Comparison of ENCODE assay signal across 15 cellular contexts in the genomic region with DNA sequence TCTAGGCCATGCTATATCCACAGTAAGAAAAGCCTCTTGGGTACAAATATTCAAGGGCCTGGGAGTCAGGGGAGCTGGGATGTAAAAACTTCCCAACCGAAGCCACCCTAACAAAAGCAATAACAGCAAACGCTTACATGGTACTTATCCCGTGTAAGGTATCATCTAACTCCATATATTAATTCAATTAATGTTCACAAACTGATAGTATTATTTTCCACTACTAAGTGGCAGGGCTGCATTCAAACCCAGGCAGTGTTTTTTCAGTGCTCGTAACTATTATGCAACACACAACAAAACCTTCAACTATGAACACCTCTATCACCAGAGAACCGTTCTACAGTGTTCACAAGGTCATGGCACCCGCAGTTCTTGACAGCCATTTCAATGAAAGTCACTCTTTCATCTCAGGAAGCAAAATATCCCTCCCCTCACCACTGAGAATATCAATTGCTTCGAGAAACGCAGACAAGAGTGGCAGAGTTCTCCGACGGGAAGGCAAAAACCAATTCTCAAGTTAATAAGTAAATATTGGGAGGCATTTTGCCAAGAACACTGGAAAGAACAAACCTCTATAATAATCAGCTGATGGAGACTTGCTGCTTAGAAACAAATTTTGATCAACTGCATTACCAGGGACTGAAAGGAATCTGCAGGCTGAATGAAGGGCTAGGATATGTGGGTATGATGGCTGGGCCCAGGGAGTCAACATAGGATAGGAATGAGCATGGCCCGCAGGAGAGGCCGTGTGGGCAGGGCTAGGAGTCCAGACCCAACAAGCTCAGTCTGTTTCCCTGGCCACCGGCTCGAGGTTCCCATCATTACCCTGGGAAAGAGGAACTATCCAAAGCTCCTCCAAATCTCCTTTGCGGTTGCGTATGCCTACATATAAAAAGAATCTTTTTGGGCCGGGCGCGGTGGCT.
DNase-seq lines count a peak whose midpoint lies in the region; ATAC-seq, FAIRE-seq and TF ChIP-seq lines count a peak whose summit lies in the region.
"Had no signal": no experiment of that assay in that cellular context is flagged by ENCODE, and none has a peak within 500 bp of the region (broad histone marks: within the 10 kb centered on the region; RNA-seq: fewer than 3 reads in every experiment).

No MANE protein-coding gene starts in this region.

- no peak for TF ChIP-seq POLR2A in HepG2 (IDR thresholded peaks at IDR 0.05; ENCODE audit: insufficient read depth in 1 of 2, low read depth in 2 of 2, low read length in 2 of 2)
- TF ChIP-seq POLR2A in thyroid gland (IDR thresholded peaks at IDR 0.05): no peak

- H3K9me3 ChIP-seq in HepG2 (ENCODE audit: low read length): no peaks in the 10 kb centered on the region
- H3K9me3 ChIP-seq in small intestine (ENCODE audit: control insufficient read depth, low read depth): no peaks in the 10 kb centered on the region
- no peaks in the 10 kb centered on the region for H3K9me3 ChIP-seq in thyroid gland

- H3K27ac ChIP-seq in VCaP: peak overlapping the region; percentile 63
- peak overlapping the region; percentile 72 for H3K27ac ChIP-seq in HepG2 (ENCODE audit: extremely low read length, insufficient read depth, low read length)
- H3K27ac ChIP-seq in small intestine (ENCODE audit: low read depth in 1 of 2, low read length in 1 of 2): no peak overlapping the region
- H3K27ac ChIP-seq in thyroid gland: no peak overlapping the region

- H3K36me3 ChIP-seq in HepG2 (replicated peaks in 1 of 2; ENCODE audit: control insufficient read depth in 1 of 2, insufficient read depth in 2 of 2, low read length in 2 of 2) (no peaks in the 10 kb centered on the region; a peak in 1 of 5 replicates), small intestine (ENCODE audit: control insufficient read depth in 2 of 2, insufficient read depth in 2 of 2, low read length in 2 of 2) (no peaks in the 10 kb centered on the region), thyroid gland (no peaks in the 10 kb centered on the region)

- ATAC-seq in HepG2 (peak; percentile 81), left colon (no peak), HG03571 (IDR thresholded peaks at IDR 0.05; ENCODE audit: unreplicated experiment) (no peak)

- no peak for TF ChIP-seq RAD21 in HepG2 (CRISPR knock-in tag; IDR thresholded peaks at IDR 0.05)

- CTCF ChIA-PET in HepG2 (lab: Yijun Ruan, JAX; ENCODE audit: low intra/inter-chr PET ratio, low total read pairs): no interaction called here

- no TSS peak for BruUV-seq in HepG2 (replicated peaks; lab: Mats Ljungman, UMichigan)

- H3K4me1 ChIP-seq in HepG2 (ENCODE audit: insufficient read depth, low read length) (peaks cover 77% of the 10 kb centered on the region), small intestine (ENCODE audit: control insufficient read depth in 2 of 2, insufficient read depth in 1 of 2, low read depth in 1 of 2, low read length in 1 of 2) (peaks cover 0 to 3% of the 10 kb centered on the region in 2 donors), thyroid gland (peaks cover 0 to 2% of the 10 kb centered on the region in 2 donors)

- peak; percentile 94 for FAIRE-seq in HepG2 (lab: Jason Lieb, UNC)
- no peak for FAIRE-seq in small intestine (lab: Jason Lieb, UNC)
- FAIRE-seq: GM12891 had no signal

- TF ChIP-seq CTCF in VCaP (conservative IDR thresholded peaks at IDR 0.05) (no peak), HepG2 (CRISPR knock-in tag; IDR thresholded peaks at IDR 0.05) (0 out of 2 replicates have a peak, but pooled peaks have one; percentile 5), thyroid gland (IDR thresholded peaks at IDR 0.05) (no peak)

- DNase-seq in NCI-H2196 (lab: John Stamatoyannopoulos, UW; ENCODE audit: unreplicated experiment): peak; percentile 51
- no peak for DNase-seq in NCI-H2196 treated with DMSO at 0.1 percent for 48 hours (lab: John Stamatoyannopoulos, UW; ENCODE audit: unreplicated experiment)
- peak; percentile 85 for DNase-seq in HepG2 (ENCODE audit: low spot score)
- peak; percentile 12 for DNase-seq in small intestine
- no peak for DNase-seq in thyroid gland
- DNase-seq in left colon: no peak
- DNase-seq: 8988T; CD8-positive, alpha-beta memory T cell; H9; KG1; mesendoderm; nucleus accumbens had no signal

- in situ Hi-C loops in HepG2 (cut with HindIII; ENCODE audit: extremely low pct_ligation_motif_present, low pct_unique_long_range_greater_than_20kb): no loop called here

- no peaks in the 10 kb centered on the region for H4K20me1 ChIP-seq in HepG2 (ENCODE audit: insufficient read depth, low read length)

- H3K9ac ChIP-seq in HepG2 (ENCODE audit: insufficient read depth, low read depth, low read length): peak overlapping the region; percentile 18; the same call in 1 of the 2 replicates

- peak overlapping the region; percentile 59 for H3K4me2 ChIP-seq in HepG2 (ENCODE audit: low read depth, low read length)

- 46% methylated on average over 19 of the region's 19 CpGs for WGBS in HepG2 (ENCODE audit: low lambda C conversion rate)
- 62 to 82% (median 76%) methylated on average over 19 of the region's 19 CpGs for WGBS in small intestine, 3 donors
- WGBS in thyroid gland, 2 donors: 92% methylated on average over 19 of the region's 19 CpGs

- H2AFZ ChIP-seq in HepG2 (ENCODE audit: low read length): no peak overlapping the region

- H3K4me3 ChIP-seq in HepG2 (replicated peaks in 1 of 3; ENCODE audit: insufficient read depth in 1 of 3, low read depth in 2 of 3, low read length in 3 of 3): no peak overlapping the region; a peak in 1 of 6 replicates
- no peak overlapping the region for H3K4me3 ChIP-seq in small intestine (ENCODE audit: low read depth in 1 of 2, low read length in 2 of 2)
- H3K4me3 ChIP-seq in thyroid gland (replicated peaks in 1 of 3): no peak overlapping the region

- H3K27me3 ChIP-seq in HepG2 (ENCODE audit: control insufficient read depth in 1 of 2, insufficient read depth in 2 of 2, low read length in 2 of 2) (no peaks in the 10 kb centered on the region), small intestine (ENCODE audit: control insufficient read depth in 2 of 2, insufficient read depth in 2 of 2, low read length in 2 of 2) (no peaks in the 10 kb centered on the region), thyroid gland (no peaks in the 10 kb centered on the region)

- H3K79me2 ChIP-seq in HepG2 (ENCODE audit: insufficient read depth, low read length): peaks cover 12% of the 10 kb centered on the region

- POLR2A ChIA-PET in HepG2 (lab: Yijun Ruan, JAX): interaction anchor here (0.7 to 1.2 kb wide), 5 partner anchors 11 to 33 kb away, joined by 3 to 6 read pairs (median 3); no protein-coding TSS in a partner anchor

- intact Hi-C loops in HepG2 (cut with micrococcal nuclease; ENCODE audit: unreplicated experiment): loop anchor here (2.0 kb wide), 1 partner anchor 34 kb away; no protein-coding TSS in a partner anchor
- intact Hi-C loops in thyroid gland (cut with DNase I): no loop called here
- intact Hi-C loops in left colon (cut with DNase I, micrococcal nuclease): no loop called here

- TF ChIP-seq EP300 in HepG2 (IDR thresholded peaks at IDR 0.05; ENCODE audit: low read depth in 2 of 2, low read length in 2 of 2): peak in 1 of 2 experiments; percentile 87; a peak in 2 of 4 replicates
- TF ChIP-seq EP300 in HepG2 (CRISPR knock-in tag; IDR thresholded peaks at IDR 0.05; ENCODE audit: borderline replicate concordance): peak; percentile 51; the same call in 1 of the 2 replicates

TF ChIP-seq in HepG2, 621 proteins besides CTCF, POLR2A, EP300 and RAD21 (continues in another document):
- TF ChIP-seq SOX5 (CRISPR knock-in tag; IDR thresholded peaks at IDR 0.05; ENCODE audit: borderline replicate concordance): peak; percentile 86
- TF ChIP-seq HHEX (CRISPR knock-in tag; IDR thresholded peaks at IDR 0.05): 0 out of 2 replicates have a peak, but pooled peaks have one; percentile 13
- TF ChIP-seq, protein P1, sequence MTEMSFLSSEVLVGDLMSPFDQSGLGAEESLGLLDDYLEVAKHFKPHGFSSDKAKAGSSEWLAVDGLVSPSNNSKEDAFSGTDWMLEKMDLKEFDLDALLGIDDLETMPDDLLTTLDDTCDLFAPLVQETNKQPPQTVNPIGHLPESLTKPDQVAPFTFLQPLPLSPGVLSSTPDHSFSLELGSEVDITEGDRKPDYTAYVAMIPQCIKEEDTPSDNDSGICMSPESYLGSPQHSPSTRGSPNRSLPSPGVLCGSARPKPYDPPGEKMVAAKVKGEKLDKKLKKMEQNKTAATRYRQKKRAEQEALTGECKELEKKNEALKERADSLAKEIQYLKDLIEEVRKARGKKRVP (CRISPR knock-in tag; IDR thresholded peaks at IDR 0.05): peak in 1 of 2 experiments; percentile 75; a peak in 2 of 4 replicates
- TF ChIP-seq ZNF788 (CRISPR knock-in tag; IDR thresholded peaks at IDR 0.05; ENCODE audit: borderline replicate concordance): peak; percentile 41; the same call in 1 of the 2 replicates
- peak; percentile 53; the same call in 1 of the 2 replicates for TF ChIP-seq ZBTB7B (CRISPR knock-in tag; IDR thresholded peaks at IDR 0.05)
- TF ChIP-seq, protein P2, sequence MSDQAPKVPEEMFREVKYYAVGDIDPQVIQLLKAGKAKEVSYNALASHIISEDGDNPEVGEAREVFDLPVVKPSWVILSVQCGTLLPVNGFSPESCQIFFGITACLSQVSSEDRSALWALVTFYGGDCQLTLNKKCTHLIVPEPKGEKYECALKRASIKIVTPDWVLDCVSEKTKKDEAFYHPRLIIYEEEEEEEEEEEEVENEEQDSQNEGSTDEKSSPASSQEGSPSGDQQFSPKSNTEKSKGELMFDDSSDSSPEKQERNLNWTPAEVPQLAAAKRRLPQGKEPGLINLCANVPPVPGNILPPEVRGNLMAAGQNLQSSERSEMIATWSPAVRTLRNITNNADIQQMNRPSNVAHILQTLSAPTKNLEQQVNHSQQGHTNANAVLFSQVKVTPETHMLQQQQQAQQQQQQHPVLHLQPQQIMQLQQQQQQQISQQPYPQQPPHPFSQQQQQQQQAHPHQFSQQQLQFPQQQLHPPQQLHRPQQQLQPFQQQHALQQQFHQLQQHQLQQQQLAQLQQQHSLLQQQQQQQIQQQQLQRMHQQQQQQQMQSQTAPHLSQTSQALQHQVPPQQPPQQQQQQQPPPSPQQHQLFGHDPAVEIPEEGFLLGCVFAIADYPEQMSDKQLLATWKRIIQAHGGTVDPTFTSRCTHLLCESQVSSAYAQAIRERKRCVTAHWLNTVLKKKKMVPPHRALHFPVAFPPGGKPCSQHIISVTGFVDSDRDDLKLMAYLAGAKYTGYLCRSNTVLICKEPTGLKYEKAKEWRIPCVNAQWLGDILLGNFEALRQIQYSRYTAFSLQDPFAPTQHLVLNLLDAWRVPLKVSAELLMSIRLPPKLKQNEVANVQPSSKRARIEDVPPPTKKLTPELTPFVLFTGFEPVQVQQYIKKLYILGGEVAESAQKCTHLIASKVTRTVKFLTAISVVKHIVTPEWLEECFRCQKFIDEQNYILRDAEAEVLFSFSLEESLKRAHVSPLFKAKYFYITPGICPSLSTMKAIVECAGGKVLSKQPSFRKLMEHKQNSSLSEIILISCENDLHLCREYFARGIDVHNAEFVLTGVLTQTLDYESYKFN (CRISPR knock-in tag; conservative IDR thresholded peaks at IDR 0.05): peak; percentile 92

Comparison
In these comparisons a context has a peak if more than half of its experiments do, and no peak if none do; other contexts are left out.
1. DNase-seq: peak in NCI-H2196 (single experiment), HepG2 (single experiment) and small intestine (single experiment); none in NCI-H2196 treated with DMSO at 0.1 percent for 48 hours (single experiment), thyroid gland (0 of 2) and left colon (0 of 2).
2. H3K27ac ChIP-seq: peak in VCaP (single experiment) and HepG2 (single experiment); none in small intestine (0 of 2) and thyroid gland (0 of 3).